Comparison of ENCODE assay signal across 23 cellular contexts in the genomic region with DNA sequence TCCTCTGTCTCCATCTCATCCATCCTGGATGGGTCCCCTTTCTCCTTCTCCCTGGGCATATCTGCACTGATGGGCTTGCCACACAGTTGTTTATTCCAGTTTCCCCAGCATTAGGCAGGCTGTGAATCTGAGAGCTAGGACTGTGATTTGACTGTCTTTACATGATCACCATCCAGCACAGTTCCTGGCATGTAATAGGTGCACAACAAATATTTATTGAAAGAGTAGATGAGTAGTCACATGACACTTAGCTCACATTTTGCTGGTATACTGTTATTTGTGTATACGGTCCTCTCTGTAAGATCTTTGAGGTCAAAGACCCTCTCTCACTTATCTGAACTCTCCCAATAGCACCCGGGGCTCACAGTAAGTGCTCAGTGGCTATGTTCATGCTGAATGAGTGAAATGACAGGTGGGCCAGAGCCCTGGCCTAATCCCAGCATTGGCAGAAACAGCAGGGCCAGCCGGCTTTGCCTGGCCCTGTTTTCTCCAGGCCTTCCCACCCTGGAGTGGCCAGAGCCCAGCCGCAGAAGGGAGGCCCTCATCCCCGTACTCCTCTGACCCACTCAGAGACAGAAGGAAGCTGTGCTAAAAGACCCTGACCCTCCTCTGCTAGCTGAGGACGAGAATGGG.
"Had no signal": no experiment of that assay in that cellular context is flagged by ENCODE, and none has a peak within 500 bp of the region (broad histone marks: within the 10 kb centered on the region; RNA-seq: fewer than 3 reads in every experiment).

No MANE protein-coding gene starts in this region.

- FAIRE-seq: frontal cortex, keratinocyte, small intestine had no signal

- H3K27me3 ChIP-seq: dorsolateral prefrontal cortex, sigmoid colon, stomach, thyroid gland had no signal

- H3K36me3 Mint-ChIP-seq: neural progenitor cell, type B pancreatic cell had no signal

- H3K9ac ChIP-seq: neural progenitor cell had no signal

- H3K9me3 Mint-ChIP-seq: memory B cell; naive thymus-derived CD4-positive, alpha-beta T cell; nephron; neural progenitor cell; type B pancreatic cell had no signal

- ATAC-seq: left ventricle myocardium superior; lower lobe of right lung; naive thymus-derived CD4-positive, alpha-beta T cell; right cardiac atrium had no signal

- H3K4me3 ChIP-seq: dorsolateral prefrontal cortex, lower lobe of right lung, neural progenitor cell, prostate gland, sigmoid colon, stomach, thyroid gland had no signal

- H3K4me3 Mint-ChIP-seq: memory B cell, nephron, neural progenitor cell, type B pancreatic cell had no signal

- H2AFZ ChIP-seq: neural progenitor cell had no signal

- H3K9me3 ChIP-seq: lower lobe of right lung, prostate gland, sigmoid colon, stomach, thyroid gland had no signal

- H3K4me2 ChIP-seq: neural progenitor cell had no signal

- H3K36me3 ChIP-seq: lower lobe of right lung, neural progenitor cell, prostate gland, sigmoid colon, thyroid gland had no signal

- H3K27ac Mint-ChIP-seq: memory B cell; naive thymus-derived CD4-positive, alpha-beta T cell; nephron; neural progenitor cell; type B pancreatic cell had no signal

- H3K27ac ChIP-seq: dorsolateral prefrontal cortex, lower lobe of right lung, neural progenitor cell, prostate gland, sigmoid colon, stomach, thyroid gland had no signal

- DNase-seq: cerebellar nuclear complex; cortex of kidney; dorsolateral prefrontal cortex; effector CD4-positive, alpha-beta T cell; left ventricle myocardium superior; lower lobe of right lung; naive thymus-derived CD4-positive, alpha-beta T cell; right cardiac atrium; sigmoid colon; small intestine; stimulated activated CD4-positive, alpha-beta T cell treated with anti-CD3 and anti-CD28 coated beads, Interleukin-1b, Interleukin-23, amount 100 ng/mL, for 48 hours; stimulated activated CD4-positive, alpha-beta T cell treated with anti-CD3 and anti-CD28 coated beads, Interleukin-4, amount 100 ng/mL, for 1 hour; stimulated activated CD8-positive, alpha-beta memory T cell treated with anti-CD3 and anti-CD28 coated beads, Interleukin-4, amount 100 ng/mL, for 48 hours; stimulated activated naive CD4-positive, alpha-beta T cell treated with Interleukin-2 at 50 U/mL for 16 hours; stomach; thyroid gland had no signal
